Comparison of ENCODE assay signal across 8 cellular contexts in genomic region chr9:128818099-128818838, GRCh38. TPM values are rescaled to one million over a fixed set of nuclear protein-coding genes. Genes with fewer than 3 reads are reported as not detected.
DNase-seq lines count a peak whose midpoint lies in the region; ATAC-seq and TF ChIP-seq lines count a peak whose summit lies in the region.

TSS of gene ENDOG (plus strand) at chr9:128818500. CDS start at chr9:128818685, 185 bp downstream.

- peak; percentile 86 for ATAC-seq in HG02642 (IDR thresholded peaks at IDR 0.05; ENCODE audit: poor library complexity, unreplicated experiment)
- ATAC-seq in activated naive CD8-positive, alpha-beta T cell treated with anti-CD3 and anti-CD28 coated beads, Interleukin-2, amount 10 ng/mL, durations not matched to agents 7 days and 5 days (ENCODE audit: low read depth): peak; percentile 95

- H3K4me2 ChIP-seq in SU-DHL-6 (ENCODE audit: low read depth, low read length, poor library complexity, severe bottlenecking): peak within 1 kb of the TSS; percentile 59

- intact Hi-C loops in head of caudate nucleus (cut with DNase I): loop anchor here (2.0 kb wide), 1 partner anchor 45 kb away; no protein-coding TSS in a partner anchor

- peak within 1 kb of the TSS; percentile 85 for H3K27ac Mint-ChIP-seq in activated naive CD8-positive, alpha-beta T cell treated with anti-CD3 and anti-CD28 coated beads, Interleukin-2, amount 10 ng/mL, durations not matched to agents 7 days and 5 days
- H3K27ac Mint-ChIP-seq in osteocyte (ENCODE audit: unreplicated experiment): peak within 1 kb of the TSS; percentile 90

- DNase-seq in GM12865 (ENCODE audit: low read depth) (peak; percentile 99), NCI-H128 (lab: John Stamatoyannopoulos, UW; ENCODE audit: unreplicated experiment) (peak; percentile 98), head of caudate nucleus (peak; percentile 96 to 99 (median 98)), osteocyte (ENCODE audit: extremely low spot score, unreplicated experiment) (peak; percentile 100)
- peak; percentile 99 for DNase-seq in activated naive CD8-positive, alpha-beta T cell treated with anti-CD3 and anti-CD28 coated beads, Interleukin-2, amount 10 ng/mL, durations not matched to agents 7 days and 5 days

- no peaks in the 10 kb centered on the region for H3K36me3 ChIP-seq in SU-DHL-6 (ENCODE audit: low read length)
- H3K36me3 ChIP-seq in thymus (ENCODE audit: control insufficient read depth, insufficient read depth): peaks cover 23% of the 10 kb centered on the region

- H3K27ac ChIP-seq in SU-DHL-6 (ENCODE audit: low read depth, low read length): peak within 1 kb of the TSS; percentile 49
- peak within 1 kb of the TSS; percentile 83 for H3K27ac ChIP-seq in thymus (ENCODE audit: low read depth)

- no peaks in the 10 kb centered on the region for H3K79me2 ChIP-seq in SU-DHL-6 (ENCODE audit: insufficient read depth, low read length)

- H3K9me3 ChIP-seq in SU-DHL-6 (ENCODE audit: insufficient read depth, low read length) (no peaks in the 10 kb centered on the region), thymus (ENCODE audit: control insufficient read depth) (no peaks in the 10 kb centered on the region)

- no peaks in the 10 kb centered on the region for H3K27me3 Mint-ChIP-seq in activated naive CD8-positive, alpha-beta T cell treated with anti-CD3 and anti-CD28 coated beads, Interleukin-2, amount 10 ng/mL, durations not matched to agents 7 days and 5 days
- H3K27me3 Mint-ChIP-seq in osteocyte (ENCODE audit: unreplicated experiment): no peaks in the 10 kb centered on the region

- no peaks in the 10 kb centered on the region for H3K27me3 ChIP-seq in SU-DHL-6 (ENCODE audit: low read length)
- H3K27me3 ChIP-seq in thymus (ENCODE audit: control insufficient read depth, insufficient read depth): no peaks in the 10 kb centered on the region

- peak within 1 kb of the TSS; percentile 78 for H3K4me3 Mint-ChIP-seq in activated naive CD8-positive, alpha-beta T cell treated with anti-CD3 and anti-CD28 coated beads, Interleukin-2, amount 10 ng/mL, durations not matched to agents 7 days and 5 days
- peak within 1 kb of the TSS; percentile 74 for H3K4me3 Mint-ChIP-seq in osteocyte (ENCODE audit: unreplicated experiment)

- peak; percentile 99 for TF ChIP-seq CTCF in GM12865 (IDR thresholded peaks at IDR 0.05; ENCODE audit: insufficient read depth, low read depth, low read length, missing control alignments)
- peak; percentile 86 for TF ChIP-seq CTCF in SU-DHL-6 (IDR thresholded peaks at IDR 0.05; ENCODE audit: insufficient read depth, low read length, poor library complexity, severe bottlenecking)
- peak; percentile 77 for TF ChIP-seq CTCF in osteocyte (IDR thresholded peaks at IDR 0.05)

- peaks cover 1% of the 10 kb centered on the region for H3K36me3 Mint-ChIP-seq in activated naive CD8-positive, alpha-beta T cell treated with anti-CD3 and anti-CD28 coated beads, Interleukin-2, amount 10 ng/mL, durations not matched to agents 7 days and 5 days
- H3K36me3 Mint-ChIP-seq in osteocyte (ENCODE audit: unreplicated experiment): peaks cover 6% of the 10 kb centered on the region

- peaks cover 9% of the 10 kb centered on the region for H3K4me1 Mint-ChIP-seq in activated naive CD8-positive, alpha-beta T cell treated with anti-CD3 and anti-CD28 coated beads, Interleukin-2, amount 10 ng/mL, durations not matched to agents 7 days and 5 days
- H3K4me1 Mint-ChIP-seq in osteocyte (ENCODE audit: unreplicated experiment): peaks cover 13% of the 10 kb centered on the region

- under 1% methylated on average over 70 of the region's 70 CpGs for WGBS in thymus

- H3K4me1 ChIP-seq in thymus (ENCODE audit: control insufficient read depth, insufficient read depth, low read length): no peaks in the 10 kb centered on the region

- POLR2A ChIA-PET in activated naive CD8-positive, alpha-beta T cell treated with anti-CD3 and anti-CD28 coated beads, Interleukin-2, amount 10 ng/mL, durations not matched to agents 7 days and 5 days (lab: Charles Lee): interaction anchor here (0.6 to 3.7 kb wide), 26 partner anchors 8 to 995 kb away, joined by 3 to 32 read pairs (median 4); partner anchors contain the start of genes SET, SLC25A25, SPOUT1 and SPTAN1

- H3K9ac ChIP-seq in SU-DHL-6 (ENCODE audit: low read length): peak within 1 kb of the TSS; percentile 70

- H3K4me3 ChIP-seq in GM12865 (ENCODE audit: low read depth, low read length) (peak within 1 kb of the TSS; percentile 78), SU-DHL-6 (ENCODE audit: insufficient read depth, low read length, poor library complexity, severe bottlenecking) (peak within 1 kb of the TSS; percentile 68), thymus (ENCODE audit: low read length) (peak within 1 kb of the TSS; percentile 68)

- no peaks in the 10 kb centered on the region for H3F3A ChIP-seq in SU-DHL-6 (ENCODE audit: insufficient read depth)

- no peaks in the 10 kb centered on the region for H3K9me2 ChIP-seq in SU-DHL-6 (replicated peaks; ENCODE audit: insufficient read depth, low read length)

- no peaks in the 10 kb centered on the region for H4K20me1 ChIP-seq in SU-DHL-6 (ENCODE audit: low read depth, low read length)

- no peaks in the 10 kb centered on the region for H3K9me3 Mint-ChIP-seq in activated naive CD8-positive, alpha-beta T cell treated with anti-CD3 and anti-CD28 coated beads, Interleukin-2, amount 10 ng/mL, durations not matched to agents 7 days and 5 days
- H3K9me3 Mint-ChIP-seq in osteocyte (ENCODE audit: unreplicated experiment): no peaks in the 10 kb centered on the region

- peak within 1 kb of the TSS; percentile 88 for H2AFZ ChIP-seq in SU-DHL-6 (ENCODE audit: low read depth, low read length, severe bottlenecking)

RNA-seq across cellular contexts. Expression of gene ENDOG, which starts in this region (rescaled TPM):
- total RNA-seq in activated naive CD8-positive, alpha-beta T cell treated with anti-CD3 and anti-CD28 coated beads, Interleukin-2, amount 10 ng/mL, durations not matched to agents 7 days and 5 days: 10 to 100 TPM; 16.2 to 19.5 TPM
- total RNA-seq in osteocyte: 24.4 and 29.3 TPM in 2 replicates
- polyA plus RNA-seq in thymus: 11.0 TPM

Comparison
In these comparisons a context has a peak if more than half of its experiments do, and no peak if none do; other contexts are left out.
1. Peak in every context shown above with its lines: DNase-seq, ATAC-seq, H3K4me3 ChIP-seq and H3K27ac ChIP-seq.